16 cellular contexts compared by ENCODE assay signal in genomic region chr19:6639439-6639838, GRCh38. TPM values are rescaled to one million over a fixed set of nuclear protein-coding genes. Genes with fewer than 3 reads are reported as not detected.
DNase-seq lines count a peak whose midpoint lies in the region; ATAC-seq, FAIRE-seq and TF ChIP-seq lines count a peak whose summit lies in the region.
"Had no signal": no experiment of that assay in that cellular context is flagged by ENCODE, and none has a peak within 500 bp of the region (broad histone marks: within the 10 kb centered on the region; RNA-seq: fewer than 3 reads in every experiment).

No MANE protein-coding gene starts in this region.

- H3K4me3 ChIP-seq in Panc1 (ENCODE audit: low read depth in 2 of 2, low read length in 2 of 2) (no peak overlapping the region), bronchial epithelial cell (ENCODE audit: low read depth, low read length) (no peak overlapping the region)
- H3K4me3 ChIP-seq: hepatocyte, lower lobe of right lung had no signal

- peak overlapping the region; percentile 25 to 78 for H3K27ac Mint-ChIP-seq in activated naive CD4-positive, alpha-beta T cell treated with anti-CD3 and anti-CD28 coated beads, Interleukin-2, amount 50 U/mL, for 72 hours
- H3K27ac Mint-ChIP-seq in chondrocyte (ENCODE audit: unreplicated experiment): no peak overlapping the region
- H3K27ac Mint-ChIP-seq: B cell, WTC11 had no signal

- POLR2A ChIA-PET in Panc1 (lab: Charles Lee): no interaction called here

- intact Hi-C loops in Panc1 (cut with micrococcal nuclease; ENCODE audit: unreplicated experiment): no loop called here

- H3K36me3 ChIP-seq in Panc1 (ENCODE audit: control insufficient read depth, insufficient read depth, low read length) (no peaks in the 10 kb centered on the region), bronchial epithelial cell (ENCODE audit: control insufficient read depth, insufficient read depth, low read length) (no peaks in the 10 kb centered on the region)
- H3K36me3 ChIP-seq: lower lobe of right lung had no signal

- no peaks in the 10 kb centered on the region for H3K4me1 Mint-ChIP-seq in chondrocyte (ENCODE audit: low read depth)
- H3K4me1 Mint-ChIP-seq: WTC11 had no signal

- H3K4me1 ChIP-seq in Panc1 (ENCODE audit: control insufficient read depth, insufficient read depth, low read length): no peaks in the 10 kb centered on the region

- TF ChIP-seq CTCF in Panc1 (IDR thresholded peaks at IDR 0.05): no peak
- TF ChIP-seq CTCF in bronchial epithelial cell (IDR thresholded peaks at IDR 0.05; ENCODE audit: insufficient read depth, low read length, severe bottlenecking): no peak
- TF ChIP-seq CTCF in chondrocyte (IDR thresholded peaks at IDR 0.05): no peak

- H3K27ac ChIP-seq in Panc1 (ENCODE audit: low read length): no peak overlapping the region
- H3K27ac ChIP-seq: hepatocyte, lower lobe of right lung had no signal

- ATAC-seq in activated naive CD4-positive, alpha-beta T cell treated with anti-CD3 and anti-CD28 coated beads, Interleukin-2, amount 50 U/mL, for 72 hours: peak; percentile 90 to 93
- ATAC-seq in Panc1: no peak; the same call in 1 of the 2 replicates
- peak; percentile 93 for ATAC-seq in stimulated activated naive CD8-positive, alpha-beta T cell treated with anti-CD3 and anti-CD28 coated beads, Interleukin-15, Interleukin-2, amounts not matched to agents 100 U/mL and 50 U/mL, for 24 hours
- ATAC-seq in GM21723 (IDR thresholded peaks at IDR 0.05; ENCODE audit: unreplicated experiment): no peak
- ATAC-seq: WTC11 had no signal

- in situ Hi-C loops in Panc1 (cut with HindIII; ENCODE audit: low pct_unique_long_range_greater_than_20kb, low sequenced_read_pairs): no loop called here

- FAIRE-seq in bronchial epithelial cell (lab: Jason Lieb, UNC): peak; percentile 7

- no peaks in the 10 kb centered on the region for H3K9me3 ChIP-seq in Panc1 (ENCODE audit: control insufficient read depth, insufficient read depth, low read depth, low read length)
- H3K9me3 ChIP-seq: lower lobe of right lung had no signal

- H3K9me3 Mint-ChIP-seq in activated naive CD4-positive, alpha-beta T cell treated with anti-CD3 and anti-CD28 coated beads, Interleukin-2, amount 50 U/mL, for 72 hours: peaks cover 0 to 2% of the 10 kb centered on the region in 2 donors
- peaks cover under 1% of the 10 kb centered on the region for H3K9me3 Mint-ChIP-seq in chondrocyte (ENCODE audit: low read depth)

- CTCF ChIA-PET in Panc1 (lab: Charles Lee): no interaction called here

- no peak overlapping the region for H3K4me3 Mint-ChIP-seq in chondrocyte (ENCODE audit: unreplicated experiment)
- H3K4me3 Mint-ChIP-seq: B cell, WTC11 had no signal

- no peaks in the 10 kb centered on the region for H3K27me3 ChIP-seq in Panc1 (ENCODE audit: control insufficient read depth, insufficient read depth, low read length)
- H3K27me3 ChIP-seq in bronchial epithelial cell (ENCODE audit: control insufficient read depth, insufficient read depth, low read length): no peaks in the 10 kb centered on the region
- H3K27me3 ChIP-seq: hepatocyte had no signal

- peaks cover 0 to 3% of the 10 kb centered on the region in 2 donors for H3K36me3 Mint-ChIP-seq in activated naive CD4-positive, alpha-beta T cell treated with anti-CD3 and anti-CD28 coated beads, Interleukin-2, amount 50 U/mL, for 72 hours
- no peaks in the 10 kb centered on the region for H3K36me3 Mint-ChIP-seq in chondrocyte (ENCODE audit: low read depth)

- DNase-seq in activated naive CD4-positive, alpha-beta T cell treated with anti-CD3 and anti-CD28 coated beads, Interleukin-2, amount 50 U/mL, for 72 hours (ENCODE audit: low spot score in 2 of 2): no peak
- DNase-seq in activated naive CD4-positive, alpha-beta T cell (lab: John Stamatoyannopoulos, UW): no peak
- DNase-seq in Panc1 (ENCODE audit: low read depth, low spot score) (peak; percentile 88), bronchial epithelial cell (ENCODE audit: low read depth) (peak; percentile 38), chondrocyte (ENCODE audit: low spot score) (no peak), NCI-H1048 (lab: John Stamatoyannopoulos, UW) (no peak)
- no peak for DNase-seq in stimulated activated naive CD8-positive, alpha-beta T cell treated with anti-CD3 and anti-CD28 coated beads, Interleukin-15, Interleukin-2, amounts not matched to agents 100 U/mL and 50 U/mL, for 24 hours
- DNase-seq: effector memory CD4-positive, alpha-beta T cell; lower lobe of right lung; NCI-H1092 treated with DMSO at 0.1 percent for 48 hours; NCI-H524; occipital lobe had no signal

- BruUV-seq in Panc1 (replicated peaks; lab: Mats Ljungman, UMichigan): no TSS peak

- peaks cover 9% of the 10 kb centered on the region for H3K27me3 Mint-ChIP-seq in chondrocyte (ENCODE audit: low read depth)
- H3K27me3 Mint-ChIP-seq: B cell had no signal

RNA-seq across cellular contexts. Expression of gene TNFSF14, which starts 30.5 kb away (rescaled TPM):
- total RNA-seq in activated naive CD4-positive, alpha-beta T cell treated with anti-CD3 and anti-CD28 coated beads, Interleukin-2, amount 50 U/mL, for 72 hours: 10 to 100 TPM; 24.9 to 25.3 TPM
- total RNA-seq in Panc1 (2021; ENCODE audit: unreplicated experiment): 0.18 TPM
- not detected for polyA plus RNA-seq in Panc1 (2012; ENCODE audit: insufficient read length)
- under 0.01 TPM in 1 of 2 replicates, not detected in the other for total RNA-seq in bronchial epithelial cell
- total RNA-seq in chondrocyte: not detected in 3 replicates
- total RNA-seq: occipital lobe had no signal

RNA-seq across cellular contexts. Expression of gene CD70, which starts 48.5 kb away (rescaled TPM):
- 1 to 10 TPM; 4.8 to 8.4 TPM for total RNA-seq in activated naive CD4-positive, alpha-beta T cell treated with anti-CD3 and anti-CD28 coated beads, Interleukin-2, amount 50 U/mL, for 72 hours
- 45.4 TPM for total RNA-seq in Panc1 (2021; ENCODE audit: unreplicated experiment)
- polyA plus RNA-seq in Panc1 (2012; ENCODE audit: insufficient read length): 62.7 TPM
- not detected in 2 replicates for total RNA-seq in bronchial epithelial cell
- 3.3 to 8.1 TPM (median 3.9 TPM) in 3 replicates for total RNA-seq in chondrocyte
- total RNA-seq: hepatocyte, occipital lobe had no signal
- polyA plus RNA-seq: hepatocyte had no signal

Comparison
In these comparisons a context has a peak if more than half of its experiments do, and no peak if none do; other contexts are left out.
1. ATAC-seq: peak in activated naive CD4-positive, alpha-beta T cell treated with anti-CD3 and anti-CD28 coated beads, Interleukin-2, amount 50 U/mL, for 72 hours (2 of 2) and stimulated activated naive CD8-positive, alpha-beta T cell treated with anti-CD3 and anti-CD28 coated beads, Interleukin-15, Interleukin-2, amounts not matched to agents 100 U/mL and 50 U/mL, for 24 hours (single experiment); none in Panc1 (single experiment) and GM21723 (single experiment).
2. DNase-seq: peak in Panc1 (single experiment) and bronchial epithelial cell (single experiment); none in activated naive CD4-positive, alpha-beta T cell treated with anti-CD3 and anti-CD28 coated beads, Interleukin-2, amount 50 U/mL, for 72 hours (0 of 2), activated naive CD4-positive, alpha-beta T cell (0 of 4), stimulated activated naive CD8-positive, alpha-beta T cell treated with anti-CD3 and anti-CD28 coated beads, Interleukin-15, Interleukin-2, amounts not matched to agents 100 U/mL and 50 U/mL, for 24 hours (single experiment), chondrocyte (single experiment) and NCI-H1048 (single experiment).
3. RNA of gene TNFSF14, which starts 30.5 kb away (total RNA-seq): 24.9 to 25.3 TPM in activated naive CD4-positive, alpha-beta T cell treated with anti-CD3 and anti-CD28 coated beads, Interleukin-2, amount 50 U/mL, for 72 hours; 0.18 TPM in Panc1 (single experiment), under 0.01 TPM in bronchial epithelial cell and not detected in chondrocyte; every median in the first group is over 10 times any median in the second.